19 cellular contexts compared by ENCODE assay signal in the genomic region with DNA sequence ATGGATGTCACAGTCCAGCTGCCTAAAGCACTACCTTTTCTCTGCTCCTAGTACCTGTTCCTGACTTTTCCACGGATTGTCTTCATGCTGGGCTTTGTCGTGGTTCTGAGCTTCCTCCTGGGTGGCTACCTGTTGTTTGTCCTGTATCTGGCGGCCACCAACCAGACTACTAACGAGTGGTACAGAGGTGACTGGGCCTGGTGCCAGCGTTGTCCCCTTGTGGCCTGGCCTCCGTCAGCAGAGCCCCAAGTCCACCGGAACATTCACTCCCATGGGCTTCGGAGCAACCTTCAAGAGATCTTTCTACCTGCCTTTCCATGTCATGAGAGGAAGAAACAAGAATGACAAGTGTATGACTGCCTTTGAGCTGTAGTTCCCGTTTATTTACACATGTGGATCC. TPM values are rescaled to one million over a fixed set of nuclear protein-coding genes. Genes with fewer than 3 reads are reported as not detected.
DNase-seq lines count a peak whose midpoint lies in the region; ATAC-seq and TF ChIP-seq lines count a peak whose summit lies in the region.
"Had no signal": no experiment of that assay in that cellular context is flagged by ENCODE, and none has a peak within 500 bp of the region (broad histone marks: within the 10 kb centered on the region; RNA-seq: fewer than 3 reads in every experiment).

No MANE protein-coding gene starts in this region.

- H3K27me3 ChIP-seq in breast epithelium: no peaks in the 10 kb centered on the region

- H3K9me3 ChIP-seq in breast epithelium: no peaks in the 10 kb centered on the region

- H3K27me3 Mint-ChIP-seq in MCF 10A (ENCODE audit: insufficient read depth, unreplicated experiment) (no peaks in the 10 kb centered on the region), WTC11 (ENCODE audit: low read depth) (no peaks in the 10 kb centered on the region; the same call in 1 of the 2 replicates), memory B cell (no peaks in the 10 kb centered on the region)

- no peak overlapping the region for H3K4me3 ChIP-seq in breast epithelium
- H3K4me3 ChIP-seq: K562 had no signal

- DNase-seq in MCF 10A (ENCODE audit: unreplicated experiment) (no peak), breast epithelium (ENCODE audit: low spot score in 2 of 2) (no peak), WTC11 (ENCODE audit: low spot score) (no peak), memory B cell (ENCODE audit: low spot score in 2 of 2) (no peak), left colon (no peak), cerebellum (ENCODE audit: low spot score) (no peak)
- DNase-seq: activated CD4-positive, alpha-beta T cell treated with anti-CD3 and anti-CD28 coated beads for 1 hour; activated T-cell treated with anti-CD3 and anti-CD28 coated beads, Interleukin-2, amount 50 U/mL, for 1 hour; amygdala; hippocampal formation; NCI-H1048; NCI-H2107; NCI-H526 treated with DMSO at 0.1 percent for 48 hours; occipital lobe; OCI-M1; SIG-M5; T-helper 9 cell had no signal

- intact Hi-C loops in MCF 10A (cut with micrococcal nuclease): no loop called here
- intact Hi-C loops in breast epithelium (cut with DNase I; ENCODE audit: low total_unique reads): no loop called here
- intact Hi-C loops in left colon (cut with DNase I, micrococcal nuclease): no loop called here

- peak overlapping the region; percentile 25 for H3K4me3 Mint-ChIP-seq in MCF 10A (ENCODE audit: unreplicated experiment)
- H3K4me3 Mint-ChIP-seq in WTC11: peak overlapping the region; percentile 11; the same call in 1 of the 2 replicates
- H3K4me3 Mint-ChIP-seq in memory B cell: peak overlapping the region; percentile 34

- no peaks in the 10 kb centered on the region for H3K36me3 ChIP-seq in breast epithelium

- no peaks in the 10 kb centered on the region for H3K9me3 Mint-ChIP-seq in MCF 10A (ENCODE audit: unreplicated experiment)
- H3K9me3 Mint-ChIP-seq in WTC11: no peaks in the 10 kb centered on the region
- H3K9me3 Mint-ChIP-seq in memory B cell: no peaks in the 10 kb centered on the region

- TF ChIP-seq CTCF in MCF 10A (IDR thresholded peaks at IDR 0.05; ENCODE audit: unreplicated experiment) (no peak), breast epithelium (IDR thresholded peaks at IDR 0.05) (no peak), WTC11 (IDR thresholded peaks at IDR 0.05) (no peak)

- no peak for TF ChIP-seq POLR2A in breast epithelium (IDR thresholded peaks at IDR 0.05)

- CTCF ChIA-PET in MCF 10A (lab: Yijun Ruan, JAX) (interaction anchor here (0.5 to 3.3 kb wide), 2 partner anchors 8 to 21 kb away, joined by 3 to 13 read pairs; no protein-coding TSS in a partner anchor), WTC11 (lab: Charles Lee) (interaction anchor here (0.6 kb wide), 1 partner anchor 42 kb away, joined by 3 read pairs; no protein-coding TSS in a partner anchor)

- no peak overlapping the region for H3K27ac Mint-ChIP-seq in MCF 10A (ENCODE audit: low read depth, unreplicated experiment)
- H3K27ac Mint-ChIP-seq in WTC11: no peak overlapping the region
- peak overlapping the region; percentile 47 for H3K27ac Mint-ChIP-seq in memory B cell

- no peaks in the 10 kb centered on the region for H3K4me1 Mint-ChIP-seq in MCF 10A (ENCODE audit: insufficient read depth, unreplicated experiment)
- H3K4me1 Mint-ChIP-seq in WTC11: peaks cover 9% of the 10 kb centered on the region
- peaks cover 9% of the 10 kb centered on the region for H3K4me1 Mint-ChIP-seq in memory B cell

- H3K36me3 Mint-ChIP-seq in MCF 10A (ENCODE audit: insufficient read depth, unreplicated experiment): peaks cover 67% of the 10 kb centered on the region
- peaks cover 50% of the 10 kb centered on the region for H3K36me3 Mint-ChIP-seq in WTC11
- H3K36me3 Mint-ChIP-seq in memory B cell: peaks cover 29% of the 10 kb centered on the region

- peaks cover 0 to 2% of the 10 kb centered on the region in 2 donors for H3K4me1 ChIP-seq in breast epithelium

- no TSS peak for BruUV-seq in MCF 10A (replicated peaks; lab: Mats Ljungman, UMichigan)

- ATAC-seq in WTC11 (no peak), memory B cell (ENCODE audit: low read depth) (no peak), GM18870 (IDR thresholded peaks at IDR 0.05; ENCODE audit: unreplicated experiment) (no peak), left colon (no peak)
- ATAC-seq: K562 had no signal

- POLR2A ChIA-PET in MCF 10A (lab: Yijun Ruan, JAX): interaction anchor here (1.3 kb wide), 1 partner anchor 11 kb away, joined by 4 read pairs; a partner anchor contains a TSS
- POLR2A ChIA-PET in WTC11 (lab: Charles Lee): interaction anchor here (1.2 kb wide), 1 partner anchor 73 kb away, joined by 4 read pairs; no protein-coding TSS in a partner anchor

- H3K27ac ChIP-seq in breast epithelium: no peak overlapping the region

TF ChIP-seq in WTC11, 78 proteins besides CTCF, POLR2A, EP300 and RAD21:
- no peak for TF ChIP-seq ZBTB21 (CRISPR knock-in tag; IDR thresholded peaks at IDR 0.05; ENCODE audit: borderline replicate concordance)
- no peak for TF ChIP-seq EMX1 (CRISPR knock-in tag; IDR thresholded peaks at IDR 0.05)

RNA-seq across cellular contexts. Expression of a gene that starts 1.3 kb away (rescaled TPM):
- 25.4 and 26.5 TPM in 2 replicates for total RNA-seq in MCF 10A (2022)
- total RNA-seq in breast epithelium: 10 to 100 TPM; 22.9 to 36.4 (median 28.2) TPM
- 25.6 to 28.2 TPM (median 27.6 TPM) in 3 replicates for total RNA-seq in WTC11 (2021)
- total RNA-seq in left colon: 10 to 100 TPM; 22.5 to 24.4 TPM
- 18.6 TPM for total RNA-seq in cerebellum

RNA-seq across cellular contexts. Expression of a gene that starts 11.3 kb away (rescaled TPM):
- total RNA-seq in MCF 10A (2022): 41.8 and 45.6 TPM in 2 replicates
- total RNA-seq in breast epithelium: 10 to 100 TPM; 43.2 to 60.6 (median 43.3) TPM
- 37.7 to 48.2 TPM (median 46.4 TPM) in 3 replicates for total RNA-seq in WTC11 (2021)
- total RNA-seq in left colon: 10 to 100 TPM; 37.6 to 51.1 TPM
- total RNA-seq in cerebellum: 39.4 TPM

RNA-seq across cellular contexts. Expression of a gene that starts 26.8 kb away (rescaled TPM):
- total RNA-seq in MCF 10A (2022) (not detected in 2 replicates), breast epithelium (10 to 100 TPM in 2 of 3 donors, 1 to 10 TPM in 1; 5.8 to 11.7 (median 11.5) TPM), WTC11 (2021) (7.7 to 8.0 TPM (median 8.0 TPM) in 3 replicates), left colon (1 to 10 TPM in 1 of 2 donors, under 1 TPM in 1; 0.79 to 2.9 TPM), cerebellum (10.4 TPM)
- total RNA-seq: K562 had no signal

RNA-seq across cellular contexts. Expression of a gene that starts 37.3 kb away (rescaled TPM):
- total RNA-seq in MCF 10A (2022) (not detected in 2 replicates), breast epithelium (under 1 TPM in 2 of 3 donors, not detected in 1; 0.33 to 0.88 TPM), WTC11 (2021) (3.0 to 4.8 TPM (median 4.6 TPM) in 3 replicates), left colon (under 1 TPM; 0.67 to 0.75 TPM), cerebellum (3.5 TPM)
- total RNA-seq: K562 had no signal

RNA-seq across cellular contexts. Expression of a gene that starts 48.6 kb away (rescaled TPM):
- total RNA-seq in MCF 10A (2022): 26.1 and 27.1 TPM in 2 replicates
- 10 to 100 TPM; 10.2 to 21.4 (median 21.3) TPM for total RNA-seq in breast epithelium
- 15.1 to 19.9 TPM (median 18.8 TPM) in 3 replicates for total RNA-seq in WTC11 (2021)
- total RNA-seq in left colon: 10 to 100 TPM; 19.0 to 21.1 TPM
- 20.6 TPM for total RNA-seq in cerebellum
